ENCODE assay signal across 19 cellular contexts in the genomic region with DNA sequence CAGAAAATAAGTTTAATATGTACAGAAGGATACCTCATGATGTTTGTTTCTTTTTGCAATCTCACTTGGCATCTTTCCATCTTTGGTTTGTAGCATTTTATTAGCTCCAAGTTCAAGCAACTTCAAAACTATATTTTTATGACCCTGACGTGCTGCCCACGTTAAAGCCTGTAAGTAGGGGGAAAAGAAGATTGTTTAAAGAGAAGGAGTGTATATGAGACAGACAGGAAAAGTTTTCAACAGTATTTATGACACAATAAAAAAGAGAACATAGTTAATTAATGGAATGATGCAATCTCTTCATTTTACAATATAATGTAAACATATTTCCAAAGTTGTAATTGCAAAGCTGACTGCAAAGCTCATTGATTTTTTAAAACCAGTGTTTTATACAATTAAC. TPM values are rescaled to one million over a fixed set of nuclear protein-coding genes. Genes with fewer than 3 reads are reported as not detected.
"Had no signal": no experiment of that assay in that cellular context is flagged by ENCODE, and none has a peak within 500 bp of the region (broad histone marks: within the 10 kb centered on the region; RNA-seq: fewer than 3 reads in every experiment).

No MANE protein-coding gene starts in this region.

- H3K9me3 ChIP-seq: adrenal gland, ovary, right lobe of liver had no signal

- H3K27me3 ChIP-seq: adrenal gland, cardiac muscle cell, ovary, right lobe of liver had no signal

- ATAC-seq: activated CD4-positive, CD25-positive, alpha-beta regulatory T cell treated with anti-CD3 and anti-CD28 coated beads, Interleukin-2, amount 50 U/mL, for 24 hours; esophagus mucosa; mucosa of descending colon; naive thymus-derived CD4-positive, alpha-beta T cell; right lobe of liver; stimulated activated effector memory CD8-positive, alpha-beta T cell treated with anti-CD3 and anti-CD28 coated beads, Interleukin-12 subunit alpha, Interleukin-12 subunit beta, amount 100 ng/mL, for 72 hours had no signal

- H3K27ac ChIP-seq: adrenal gland, left ventricle myocardium inferior, ovary, right lobe of liver had no signal

- H3K36me3 ChIP-seq: adrenal gland, cardiac muscle cell, left ventricle myocardium inferior, ovary, right lobe of liver had no signal

- H3K4me1 ChIP-seq: adrenal gland, left ventricle myocardium inferior, right lobe of liver had no signal

- DNase-seq: activated CD4-positive, alpha-beta T cell treated with anti-CD3 and anti-CD28 coated beads, Interleukin-2, amount 50 U/mL, for 4 hours; activated naive CD4-positive, alpha-beta T cell treated with anti-CD3 and anti-CD28 coated beads, Interleukin-2, amount 50 U/mL, for 16 hours; activated T-cell treated with anti-CD3 and anti-CD28 coated beads, Interleukin-2, amount 50 U/mL, for 24 hours; adrenal gland; hippocampal formation; left ventricle myocardium inferior; mucosa of descending colon; naive thymus-derived CD4-positive, alpha-beta T cell; ovary; right lobe of liver; stimulated activated CD4-positive, alpha-beta T cell treated with anti-CD3 and anti-CD28 coated beads, Interleukin-12 subunit alpha, Interleukin-12 subunit beta, amount 100 ng/mL, for 4 hours; stimulated activated CD4-positive, alpha-beta T cell treated with anti-CD3 and anti-CD28 coated beads, Interleukin-2, amount 100 ng/mL, for 24 hours had no signal

- FAIRE-seq: urothelium cell line had no signal

- H3K4me3 ChIP-seq: adrenal gland, cardiac muscle cell, left ventricle myocardium inferior, mucosa of descending colon, ovary, right lobe of liver had no signal

RNA-seq across cellular contexts. Expression of a gene that starts 42.6 kb away (rescaled TPM):
- total RNA-seq: adrenal gland; cardiac muscle cell; esophagus mucosa; kidney epithelial cell; left ventricle myocardium inferior; mucosa of descending colon; naive thymus-derived CD4-positive, alpha-beta T cell; ovary; pulmonary artery endothelial cell; right lobe of liver had no signal
- polyA plus RNA-seq: adrenal gland; naive thymus-derived CD4-positive, alpha-beta T cell; ovary had no signal
